23 cellular contexts compared by ENCODE assay signal in the genomic region with DNA sequence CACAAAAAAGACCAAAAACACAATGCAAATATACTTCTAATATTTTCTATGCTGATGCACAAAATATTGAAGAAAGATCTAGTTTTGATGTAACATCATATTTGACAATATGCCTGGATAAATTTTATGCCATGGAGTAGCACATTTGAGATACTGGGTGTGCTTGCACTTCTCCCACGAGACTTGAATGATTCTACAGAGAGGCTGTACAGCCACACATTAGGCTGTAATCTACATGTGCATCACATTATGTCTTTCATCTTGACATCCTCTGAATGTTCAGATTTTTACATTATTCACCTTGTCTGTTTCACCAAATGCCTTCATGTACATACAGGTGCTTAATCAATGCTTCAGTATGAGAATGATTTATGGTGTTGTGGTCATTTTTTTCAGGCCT.
A peak's percentile ranks its signal among the peaks of the same experiment; 100 is the strongest.
DNase-seq lines count a peak whose midpoint lies in the region; ATAC-seq and TF ChIP-seq lines count a peak whose summit lies in the region.
"Had no signal": no experiment of that assay in that cellular context is flagged by ENCODE, and none has a peak within 500 bp of the region (broad histone marks: within the 10 kb centered on the region; RNA-seq: fewer than 3 reads in every experiment).

No MANE protein-coding gene starts in this region.

- ATAC-seq in activated CD4-positive, alpha-beta T cell treated with anti-CD3 and anti-CD28 coated beads for 36 hours: no peak
- peak; percentile 35; the same call in 1 of the 3 replicates for ATAC-seq in RWPE2 (ENCODE audit: low read depth)
- no peak for ATAC-seq in activated CD8-positive, alpha-beta T cell treated with anti-CD3 and anti-CD28 coated beads, Interleukin-2, amount 10 ng/mL, durations not matched to agents 7 days and 5 days
- ATAC-seq: activated naive CD4-positive, alpha-beta T cell treated with anti-CD3 and anti-CD28 coated beads, Interleukin-2, amount 50 U/mL, for 72 hours; HCT116; right lobe of liver had no signal

- H3K36me3 ChIP-seq in Karpas-422 (ENCODE audit: insufficient read depth, low read length) (no peaks in the 10 kb centered on the region), RWPE2 (ENCODE audit: low read depth) (no peaks in the 10 kb centered on the region)
- H3K36me3 ChIP-seq: BLaER1 treated with 17β-estradiol and CSF1 and Interleukin-3, amounts not matched to agents 10 nM and 100 nM; breast epithelium; heart left ventricle; left lung; right lobe of liver; tibial nerve had no signal

- peak overlapping the region; percentile 24 for H3K4me2 ChIP-seq in Karpas-422 (ENCODE audit: low read depth, low read length, poor library complexity, severe bottlenecking)
- H3K4me2 ChIP-seq: BLaER1 treated with 17β-estradiol and CSF1 and Interleukin-3, amounts not matched to agents 10 nM and 100 nM had no signal

- H3K79me2 ChIP-seq in Karpas-422 (ENCODE audit: low read length): no peaks in the 10 kb centered on the region

- H3K9ac ChIP-seq in Karpas-422 (ENCODE audit: low read length): no peak overlapping the region
- H3K9ac ChIP-seq: BLaER1 treated with 17β-estradiol and CSF1 and Interleukin-3, amounts not matched to agents 10 nM and 100 nM had no signal

- CTCF ChIA-PET in activated CD4-positive, alpha-beta T cell treated with anti-CD3 and anti-CD28 coated beads for 36 hours (lab: Charles Lee): no interaction called here
- CTCF ChIA-PET in activated CD8-positive, alpha-beta T cell treated with anti-CD3 and anti-CD28 coated beads, Interleukin-2, amount 10 ng/mL, durations not matched to agents 7 days and 5 days (lab: Charles Lee): no interaction called here

- H3K27me3 ChIP-seq in Karpas-422 (ENCODE audit: low read length) (no peaks in the 10 kb centered on the region), RWPE2 (ENCODE audit: insufficient read depth, poor library complexity, severe bottlenecking) (no peaks in the 10 kb centered on the region)
- H3K27me3 ChIP-seq: BLaER1 treated with 17β-estradiol and CSF1 and Interleukin-3, amounts not matched to agents 10 nM and 100 nM; breast epithelium; heart left ventricle; left lung; right lobe of liver; tibial nerve had no signal

- no peaks in the 10 kb centered on the region for H4K20me1 ChIP-seq in Karpas-422 (ENCODE audit: insufficient read depth, low read depth, low read length)
- H4K20me1 ChIP-seq: BLaER1 treated with 17β-estradiol and CSF1 and Interleukin-3, amounts not matched to agents 10 nM and 100 nM had no signal

- H3K4me1 ChIP-seq in Karpas-422 (ENCODE audit: low read length) (no peaks in the 10 kb centered on the region), RWPE2 (ENCODE audit: insufficient read depth, poor library complexity, severe bottlenecking) (no peaks in the 10 kb centered on the region)
- H3K4me1 ChIP-seq: breast epithelium, left lung, right lobe of liver, tibial nerve had no signal

- no peak for TF ChIP-seq CTCF in RWPE2 (IDR thresholded peaks at IDR 0.05; ENCODE audit: poor library complexity, severe bottlenecking)

- no peaks in the 10 kb centered on the region for H3K9me2 ChIP-seq in Karpas-422 (replicated peaks; ENCODE audit: insufficient read depth, low read length)

- H3K9me3 Mint-ChIP-seq in activated CD4-positive, alpha-beta T cell treated with anti-CD3 and anti-CD28 coated beads, Interleukin-2, amount 10 ng/mL, durations not matched to agents 24 days and 14 days: no peaks in the 10 kb centered on the region
- H3K9me3 Mint-ChIP-seq in activated CD4-positive, alpha-beta T cell treated with anti-CD3 and anti-CD28 coated beads for 36 hours (ENCODE audit: low read depth): no peaks in the 10 kb centered on the region
- H3K9me3 Mint-ChIP-seq in activated CD8-positive, alpha-beta T cell treated with anti-CD3 and anti-CD28 coated beads, Interleukin-2, amount 10 ng/mL, durations not matched to agents 7 days and 5 days (ENCODE audit: insufficient read depth): no peaks in the 10 kb centered on the region

- H3K27ac Mint-ChIP-seq in activated CD4-positive, alpha-beta T cell treated with anti-CD3 and anti-CD28 coated beads, Interleukin-2, amount 10 ng/mL, durations not matched to agents 24 days and 14 days: no peak overlapping the region
- H3K27ac Mint-ChIP-seq in activated CD4-positive, alpha-beta T cell treated with anti-CD3 and anti-CD28 coated beads for 36 hours: no peak overlapping the region
- no peak overlapping the region for H3K27ac Mint-ChIP-seq in activated CD8-positive, alpha-beta T cell treated with anti-CD3 and anti-CD28 coated beads, Interleukin-2, amount 10 ng/mL, durations not matched to agents 7 days and 5 days
- H3K27ac Mint-ChIP-seq: activated naive CD4-positive, alpha-beta T cell treated with anti-CD3 and anti-CD28 coated beads, Interleukin-2, amount 50 U/mL, for 72 hours; activated T-helper 2 cell treated with anti-CD3 and anti-CD28 coated beads, Interferon-gamma antibody, Interleukin-2, Interleukin-4, amounts not matched to agents 10 μg/mL and 5 μg/mL and 100 μg/mL, durations not matched to agents 14 hours and 24 hours and 36 hours had no signal

- H3K9me3 ChIP-seq in Karpas-422 (ENCODE audit: low read length): peaks cover 24% of the 10 kb centered on the region
- H3K9me3 ChIP-seq in RWPE2 (ENCODE audit: severe bottlenecking): no peaks in the 10 kb centered on the region
- H3K9me3 ChIP-seq: BLaER1 treated with 17β-estradiol and CSF1 and Interleukin-3, amounts not matched to agents 10 nM and 100 nM; breast epithelium; heart left ventricle; left lung; right lobe of liver; tibial nerve had no signal

- H3K4me3 Mint-ChIP-seq in activated CD4-positive, alpha-beta T cell treated with anti-CD3 and anti-CD28 coated beads, Interleukin-2, amount 10 ng/mL, durations not matched to agents 24 days and 14 days: peak overlapping the region; percentile 45
- no peak overlapping the region for H3K4me3 Mint-ChIP-seq in activated CD4-positive, alpha-beta T cell treated with anti-CD3 and anti-CD28 coated beads for 36 hours
- H3K4me3 Mint-ChIP-seq in activated CD8-positive, alpha-beta T cell treated with anti-CD3 and anti-CD28 coated beads, Interleukin-2, amount 10 ng/mL, durations not matched to agents 7 days and 5 days: no peak overlapping the region

- H3K27me3 Mint-ChIP-seq in activated CD4-positive, alpha-beta T cell treated with anti-CD3 and anti-CD28 coated beads, Interleukin-2, amount 10 ng/mL, durations not matched to agents 24 days and 14 days: no peaks in the 10 kb centered on the region
- H3K27me3 Mint-ChIP-seq in activated CD4-positive, alpha-beta T cell treated with anti-CD3 and anti-CD28 coated beads for 36 hours: no peaks in the 10 kb centered on the region
- no peaks in the 10 kb centered on the region for H3K27me3 Mint-ChIP-seq in activated CD8-positive, alpha-beta T cell treated with anti-CD3 and anti-CD28 coated beads, Interleukin-2, amount 10 ng/mL, durations not matched to agents 7 days and 5 days (ENCODE audit: low read depth)

- POLR2A ChIA-PET in activated CD4-positive, alpha-beta T cell treated with anti-CD3 and anti-CD28 coated beads for 36 hours (lab: Charles Lee): no interaction called here
- POLR2A ChIA-PET in activated CD8-positive, alpha-beta T cell treated with anti-CD3 and anti-CD28 coated beads, Interleukin-2, amount 10 ng/mL, durations not matched to agents 7 days and 5 days (lab: Charles Lee): no interaction called here

- intact Hi-C loops in activated CD4-positive, alpha-beta T cell treated with anti-CD3 and anti-CD28 coated beads, Interleukin-2, amount 10 ng/mL, durations not matched to agents 24 days and 14 days (cut with micrococcal nuclease): no loop called here
- intact Hi-C loops in activated CD4-positive, alpha-beta T cell treated with anti-CD3 and anti-CD28 coated beads for 36 hours (cut with DNase I, micrococcal nuclease): no loop called here

- H3K4me3 ChIP-seq in Karpas-422 (ENCODE audit: low read length) (peak overlapping the region; percentile 9; the same call in 1 of the 2 replicates), RWPE2 (ENCODE audit: severe bottlenecking) (no peak overlapping the region)
- H3K4me3 ChIP-seq: BLaER1 treated with 17β-estradiol and CSF1 and Interleukin-3, amounts not matched to agents 10 nM and 100 nM; breast epithelium; heart left ventricle; left lung; right lobe of liver; tibial nerve had no signal

- H3K27ac ChIP-seq in Karpas-422 (ENCODE audit: low read length): no peak overlapping the region
- no peak overlapping the region for H3K27ac ChIP-seq in RWPE2 (ENCODE audit: poor library complexity, severe bottlenecking)
- H3K27ac ChIP-seq: BLaER1 treated with 17β-estradiol and CSF1 and Interleukin-3, amounts not matched to agents 10 nM and 100 nM; breast epithelium; left lung; right lobe of liver; tibial nerve had no signal

- H2AFZ ChIP-seq in Karpas-422 (ENCODE audit: low read length): peak overlapping the region; percentile 46; the same call in 1 of the 2 replicates

- no peaks in the 10 kb centered on the region for H3K4me1 Mint-ChIP-seq in activated CD4-positive, alpha-beta T cell treated with anti-CD3 and anti-CD28 coated beads, Interleukin-2, amount 10 ng/mL, durations not matched to agents 24 days and 14 days
- H3K4me1 Mint-ChIP-seq in activated CD4-positive, alpha-beta T cell treated with anti-CD3 and anti-CD28 coated beads for 36 hours: no peaks in the 10 kb centered on the region
- no peaks in the 10 kb centered on the region for H3K4me1 Mint-ChIP-seq in activated CD8-positive, alpha-beta T cell treated with anti-CD3 and anti-CD28 coated beads, Interleukin-2, amount 10 ng/mL, durations not matched to agents 7 days and 5 days (ENCODE audit: low read depth)

- H3K36me3 Mint-ChIP-seq in activated CD4-positive, alpha-beta T cell treated with anti-CD3 and anti-CD28 coated beads, Interleukin-2, amount 10 ng/mL, durations not matched to agents 24 days and 14 days (ENCODE audit: low read depth): no peaks in the 10 kb centered on the region
- H3K36me3 Mint-ChIP-seq in activated CD4-positive, alpha-beta T cell treated with anti-CD3 and anti-CD28 coated beads for 36 hours (ENCODE audit: low read depth): no peaks in the 10 kb centered on the region
- H3K36me3 Mint-ChIP-seq in activated CD8-positive, alpha-beta T cell treated with anti-CD3 and anti-CD28 coated beads, Interleukin-2, amount 10 ng/mL, durations not matched to agents 7 days and 5 days (ENCODE audit: low read depth): no peaks in the 10 kb centered on the region

- DNase-seq in activated CD4-positive, alpha-beta T cell treated with anti-CD3 and anti-CD28 coated beads, Interleukin-2, amount 10 ng/mL, durations not matched to agents 24 days and 14 days: no peak
- no peak for DNase-seq in activated CD4-positive, alpha-beta T cell treated with anti-CD3 and anti-CD28 coated beads for 36 hours
- DNase-seq in Karpas-422 (no peak), RWPE2 (ENCODE audit: low spot score) (no peak), Ammon's horn (ENCODE audit: low spot score) (no peak)
- DNase-seq in activated CD8-positive, alpha-beta T cell treated with anti-CD3 and anti-CD28 coated beads, Interleukin-2, amount 10 ng/mL, durations not matched to agents 7 days and 5 days: no peak
- no peak for DNase-seq in central memory CD4-positive, alpha-beta T cell
- DNase-seq: foreskin melanocyte; islet precursor cell; left lung; NCI-H2029; NCI-H345; NCI-H774; right lobe of liver; SHP77; stimulated activated CD4-positive, alpha-beta T cell treated with anti-CD3 and anti-CD28 coated beads, Interleukin-4, amount 100 ng/mL, for 1 hour had no signal
